ENCODE assay signal across 2 cellular contexts in genomic region chr17:55450232-55450631, GRCh38.
TF ChIP-seq lines count a peak whose summit lies in the region.

No MANE protein-coding gene starts in this region.

TF ChIP-seq in HepG2, 621 proteins besides CTCF, POLR2A, EP300 and RAD21:
- TF ChIP-seq, protein P1, sequence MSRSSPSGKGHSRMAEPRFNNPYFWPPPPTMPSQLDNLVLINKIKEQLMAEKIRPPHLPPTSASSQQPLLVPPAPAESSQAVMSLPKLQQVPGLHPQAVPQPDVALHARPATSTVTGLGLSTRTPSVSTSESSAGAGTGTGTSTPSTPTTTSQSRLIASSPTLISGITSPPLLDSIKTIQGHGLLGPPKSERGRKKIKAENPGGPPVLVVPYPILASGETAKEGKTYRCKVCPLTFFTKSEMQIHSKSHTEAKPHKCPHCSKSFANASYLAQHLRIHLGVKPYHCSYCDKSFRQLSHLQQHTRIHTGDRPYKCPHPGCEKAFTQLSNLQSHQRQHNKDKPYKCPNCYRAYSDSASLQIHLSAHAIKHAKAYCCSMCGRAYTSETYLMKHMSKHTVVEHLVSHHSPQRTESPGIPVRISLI (CRISPR knock-in tag; IDR thresholded peaks at IDR 0.05; ENCODE audit: borderline replicate concordance) = no peak
- no peak for TF ChIP-seq ZSCAN22 (CRISPR knock-in tag; IDR thresholded peaks at IDR 0.05)
- TF ChIP-seq ZMYM3 (CRISPR knock-in tag; IDR thresholded peaks at IDR 0.05) = peak; percentile 27; the same call in 1 of the 2 replicates
- TF ChIP-seq ZFX (CRISPR knock-in tag; IDR thresholded peaks at IDR 0.05; ENCODE audit: low read depth) = no peak
- TF ChIP-seq ZNF792 (CRISPR knock-in tag; IDR thresholded peaks at IDR 0.05) = 0 out of 2 replicates have a peak, but pooled peaks have one; percentile 19
- 0 out of 2 replicates have a peak, but pooled peaks have one; percentile 18 for TF ChIP-seq ZNF644 (CRISPR knock-in tag; IDR thresholded peaks at IDR 0.05; ENCODE audit: low read depth)
- no peak for TF ChIP-seq ZNF891 (CRISPR knock-in tag; IDR thresholded peaks at IDR 0.05)

TF ChIP-seq in H1, 55 proteins besides CTCF, POLR2A, EP300 and RAD21:
- TF ChIP-seq SIRT6 (IDR thresholded peaks at IDR 0.05; ENCODE audit: low read length) (no peak), HDAC2 (IDR thresholded peaks at IDR 0.05; ENCODE audit: borderline replicate concordance in 1 of 2, low read depth in 2 of 2, low read length in 2 of 2) (no peak), EGR1 (IDR thresholded peaks at IDR 0.05; ENCODE audit: borderline replicate concordance, low read depth, low read length) (no peak), ATF3 (IDR thresholded peaks at IDR 0.05; ENCODE audit: insufficient read depth, low read depth, low read length) (no peak), SP2 (IDR thresholded peaks at IDR 0.05; ENCODE audit: low read length) (no peak), KDM4A (IDR thresholded peaks at IDR 0.05; ENCODE audit: low read depth, low read length, severe bottlenecking) (no peak), SP1 (IDR thresholded peaks at IDR 0.05; ENCODE audit: low read depth, low read length) (no peak)
